22 cellular contexts compared by ENCODE assay signal in the genomic region with DNA sequence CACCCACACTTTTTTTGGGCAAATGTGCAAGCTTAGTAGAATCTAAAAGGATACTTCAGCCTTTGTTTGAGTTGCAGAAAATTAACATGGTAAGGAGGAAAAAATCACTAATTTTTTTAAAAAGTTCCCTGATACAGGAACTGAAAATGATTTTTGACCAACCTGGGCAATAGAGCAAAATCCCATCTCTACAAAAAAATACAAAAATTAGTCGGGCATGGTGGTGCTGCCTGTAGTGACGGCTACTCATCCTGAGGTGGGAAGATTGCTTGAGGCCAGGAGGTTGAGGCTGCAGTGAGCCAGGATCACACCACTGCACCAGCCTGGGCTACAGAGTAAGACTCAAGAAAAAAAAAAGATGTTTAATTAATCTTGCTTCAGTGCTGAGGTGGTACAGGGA.
"Had no signal": no experiment of that assay in that cellular context is flagged by ENCODE, and none has a peak within 500 bp of the region (broad histone marks: within the 10 kb centered on the region; RNA-seq: fewer than 3 reads in every experiment).

No MANE protein-coding gene starts in this region.

- H3K79me2 ChIP-seq: parathyroid adenoma had no signal

- DNase-seq: activated CD4-positive, CD25-positive, alpha-beta regulatory T cell treated with anti-CD3 and anti-CD28 coated beads, Interleukin-2, amount 50 U/mL, for 72 hours; activated effector memory CD4-positive, alpha-beta T cell treated with Interleukin-2 at 50 U/mL for 16 hours; activated naive CD4-positive, alpha-beta T cell treated with anti-CD3 and anti-CD28 coated beads for 36 hours; activated T-cell treated with anti-CD3 and anti-CD28 coated beads, Interleukin-2, amount 50 U/mL, for 24 hours; aorta; dermis blood vessel endothelial cell; effector CD8-positive, alpha-beta T cell; foreskin keratinocyte; immature natural killer cell; lower lobe of right lung; SK-N-SH; stimulated activated CD4-positive, alpha-beta T cell treated with anti-CD3 and anti-CD28 coated beads, Interleukin-2, amount 100 ng/mL, for 48 hours; stimulated activated CD8-positive, alpha-beta memory T cell treated with anti-CD3 and anti-CD28 coated beads, Interleukin-4, amount 100 ng/mL, for 48 hours; stimulated activated naive CD8-positive, alpha-beta T cell treated with anti-CD3 and anti-CD28 coated beads, Interleukin-15, Interleukin-2, amounts not matched to agents 100 U/mL and 50 U/mL, for 24 hours; T-helper 2 cell; upper lobe of left lung had no signal

- H3K9me3 ChIP-seq: lower lobe of right lung, SK-N-SH, upper lobe of left lung had no signal

- ATAC-seq: foreskin keratinocyte; left lobe of liver; lower lobe of right lung; natural killer cell treated with Interleukin-12 subunit alpha and Interleukin-12 subunit beta and Interleukin-15 and Interleukin-18, amount 100 ng/mL, for 72 hours; sciatic nerve; stimulated activated naive CD8-positive, alpha-beta T cell treated with anti-CD3 and anti-CD28 coated beads, Interleukin-15, Interleukin-2, amounts not matched to agents 100 U/mL and 50 U/mL, for 24 hours had no signal

- H3K36me3 Mint-ChIP-seq: natural killer cell treated with Interleukin-12 subunit alpha and Interleukin-12 subunit beta and Interleukin-15 and Interleukin-18, amount 100 ng/mL, for 72 hours had no signal

- H3K4me2 ChIP-seq: SK-N-SH, smooth muscle cell had no signal

- H3K4me3 ChIP-seq: lower lobe of right lung, smooth muscle cell, upper lobe of left lung had no signal

- H3K9me3 Mint-ChIP-seq: activated naive CD4-positive, alpha-beta T cell treated with anti-CD3 and anti-CD28 coated beads for 36 hours; activated T-cell treated with anti-CD3 and anti-CD28 coated beads, Interleukin-2, amount 50 U/mL, for 24 hours; brain; immature natural killer cell; natural killer cell treated with Interleukin-12 subunit alpha and Interleukin-12 subunit beta and Interleukin-15 and Interleukin-18, amount 100 ng/mL, for 72 hours had no signal

- H3K27ac ChIP-seq: foreskin keratinocyte, lower lobe of right lung, parathyroid adenoma, upper lobe of left lung had no signal

- H3K9ac ChIP-seq: parathyroid adenoma, SK-N-SH had no signal

- H3K27me3 Mint-ChIP-seq: activated T-cell treated with anti-CD3 and anti-CD28 coated beads, Interleukin-2, amount 50 U/mL, for 24 hours; brain; natural killer cell treated with Interleukin-12 subunit alpha and Interleukin-12 subunit beta and Interleukin-15 and Interleukin-18, amount 100 ng/mL, for 72 hours had no signal

- H3K4me3 Mint-ChIP-seq: activated naive CD4-positive, alpha-beta T cell treated with anti-CD3 and anti-CD28 coated beads for 36 hours; activated T-cell treated with anti-CD3 and anti-CD28 coated beads, Interleukin-2, amount 50 U/mL, for 24 hours; brain; immature natural killer cell; natural killer cell treated with Interleukin-12 subunit alpha and Interleukin-12 subunit beta and Interleukin-15 and Interleukin-18, amount 100 ng/mL, for 72 hours had no signal

- H3K4me1 ChIP-seq: foreskin keratinocyte, lower lobe of right lung, parathyroid adenoma, upper lobe of left lung had no signal

- H3K27me3 ChIP-seq: foreskin keratinocyte, upper lobe of left lung had no signal

- H3K27ac Mint-ChIP-seq: activated naive CD4-positive, alpha-beta T cell treated with anti-CD3 and anti-CD28 coated beads for 36 hours; activated T-cell treated with anti-CD3 and anti-CD28 coated beads, Interleukin-2, amount 50 U/mL, for 24 hours had no signal

- H2AFZ ChIP-seq: parathyroid adenoma had no signal
